In the genomic region with DNA sequence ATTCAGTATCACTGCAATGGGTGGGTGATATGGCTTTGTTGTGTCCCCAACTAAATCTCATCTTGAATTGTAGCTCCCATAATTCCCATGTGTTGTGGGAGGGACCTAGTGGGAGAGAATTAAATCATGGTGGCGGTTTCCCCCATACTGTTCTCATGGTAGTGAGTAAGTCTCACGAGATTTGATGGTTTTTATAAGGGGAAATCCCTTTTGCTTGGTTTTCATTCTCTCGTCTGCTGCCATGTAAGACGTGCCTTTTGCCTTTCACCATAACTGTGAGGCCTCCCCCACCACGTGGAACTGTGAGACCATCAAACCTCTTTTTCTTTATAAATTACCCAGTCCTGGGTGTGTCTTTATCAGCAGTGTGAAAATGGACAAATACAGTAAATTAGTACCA, we compare ENCODE assay signal across 19 cellular contexts. TPM values are rescaled to one million over a fixed set of nuclear protein-coding genes. Genes with fewer than 3 reads are reported as not detected.
A peak's percentile ranks its signal among the peaks of the same experiment; 100 is the strongest.
DNase-seq lines count a peak whose midpoint lies in the region; ATAC-seq lines count a peak whose summit lies in the region.
"Had no signal": no experiment of that assay in that cellular context is flagged by ENCODE, and none has a peak within 500 bp of the region (broad histone marks: within the 10 kb centered on the region; RNA-seq: fewer than 3 reads in every experiment).

No MANE protein-coding gene starts in this region.

- H3K36me3 ChIP-seq in HAP-1 (replicated peaks): peaks cover 25% of the 10 kb centered on the region
- H3K36me3 ChIP-seq: neural progenitor cell, stomach had no signal

- H3K4me1 Mint-ChIP-seq in activated CD4-positive, alpha-beta T cell treated with anti-CD3 and anti-CD28 coated beads for 36 hours: peaks cover 31% of the 10 kb centered on the region
- peaks cover 53% of the 10 kb centered on the region for H3K4me1 Mint-ChIP-seq in activated naive CD8-positive, alpha-beta T cell treated with anti-CD3 and anti-CD28 coated beads, Interleukin-2, amount 50 U/mL, for 24 hours
- H3K4me1 Mint-ChIP-seq: neural progenitor cell had no signal

- intact Hi-C loops in activated CD4-positive, alpha-beta T cell treated with anti-CD3 and anti-CD28 coated beads for 36 hours (cut with DNase I, micrococcal nuclease): no loop called here

- POLR2A ChIA-PET in activated CD4-positive, alpha-beta T cell treated with anti-CD3 and anti-CD28 coated beads for 36 hours (lab: Charles Lee): interaction anchor here (0.6 to 3.1 kb wide), 3 partner anchors 11 to 210 kb away, joined by 3 to 24 read pairs (median 7); partner anchors contain the start of gene NANS

- peaks cover 37% of the 10 kb centered on the region for H3K36me3 Mint-ChIP-seq in activated CD4-positive, alpha-beta T cell treated with anti-CD3 and anti-CD28 coated beads for 36 hours (ENCODE audit: low read depth)
- H3K36me3 Mint-ChIP-seq in activated naive CD8-positive, alpha-beta T cell treated with anti-CD3 and anti-CD28 coated beads, Interleukin-2, amount 50 U/mL, for 24 hours (ENCODE audit: low read depth): peaks cover 45% of the 10 kb centered on the region
- H3K36me3 Mint-ChIP-seq: neural progenitor cell had no signal

- no peaks in the 10 kb centered on the region for H3K9me3 ChIP-seq in HAP-1
- H3K9me3 ChIP-seq: A549, stomach had no signal

- in situ Hi-C loops in HAP-1 (cut with MboI; ENCODE audit: low sequenced_read_pairs): no loop called here

- peaks cover 16% of the 10 kb centered on the region for H3K4me1 ChIP-seq in HAP-1
- H3K4me1 ChIP-seq: A549, neural progenitor cell had no signal

- peak overlapping the region; percentile 50 for H3K4me3 ChIP-seq in HAP-1
- H3K4me3 ChIP-seq: A549, hepatocyte, neural progenitor cell, stomach had no signal

- peak overlapping the region; percentile 84 for H3K4me3 Mint-ChIP-seq in activated CD4-positive, alpha-beta T cell treated with anti-CD3 and anti-CD28 coated beads for 36 hours
- peak overlapping the region; percentile 92 for H3K4me3 Mint-ChIP-seq in activated naive CD8-positive, alpha-beta T cell treated with anti-CD3 and anti-CD28 coated beads, Interleukin-2, amount 50 U/mL, for 24 hours
- H3K4me3 Mint-ChIP-seq: neural progenitor cell had no signal

- no peak for DNase-seq in activated CD4-positive, alpha-beta T cell treated with anti-CD3 and anti-CD28 coated beads for 36 hours
- no peak for DNase-seq in activated CD4-positive, alpha-beta T cell treated with anti-CD3 and anti-CD28 coated beads for 4 hours
- DNase-seq in HAP-1 (ENCODE audit: low spot score in 2 of 2) (peak in 1 of 2 experiments; percentile 44), OCI-M1 (lab: John Stamatoyannopoulos, UW) (peak; percentile 35), ecto neural progenitor cell (ENCODE audit: low spot score) (no peak), AG08396 (ENCODE audit: low spot score) (no peak)
- DNase-seq in activated naive CD8-positive, alpha-beta T cell treated with anti-CD3 and anti-CD28 coated beads, Interleukin-2, amount 50 U/mL, for 24 hours: no peak
- DNase-seq: kidney; mesenchymal stem cell; NCI-H1930; NCI-H510A treated with DMSO at 0.1 percent for 48 hours; stimulated activated CD4-positive, alpha-beta T cell treated with anti-CD3 and anti-CD28 coated beads, Interleukin-12 subunit alpha, Interleukin-12 subunit beta, amount 100 ng/mL, for 4 hours; stomach had no signal

- ATAC-seq in activated CD4-positive, alpha-beta T cell treated with anti-CD3 and anti-CD28 coated beads for 36 hours: peak; percentile 21
- ATAC-seq in activated naive CD8-positive, alpha-beta T cell treated with anti-CD3 and anti-CD28 coated beads, Interleukin-2, amount 50 U/mL, for 24 hours: peak; percentile 34
- ATAC-seq in HG02852 (IDR thresholded peaks at IDR 0.05; ENCODE audit: unreplicated experiment): no peak
- ATAC-seq: A549; activated CD4-positive, CD25-positive, alpha-beta regulatory T cell treated with anti-CD3 and anti-CD28 coated beads, Interleukin-2, amount 50 U/mL, for 24 hours; Panc1 had no signal

- H3K27ac Mint-ChIP-seq in activated CD4-positive, alpha-beta T cell treated with anti-CD3 and anti-CD28 coated beads for 36 hours: peak overlapping the region; percentile 55
- H3K27ac Mint-ChIP-seq in activated naive CD8-positive, alpha-beta T cell treated with anti-CD3 and anti-CD28 coated beads, Interleukin-2, amount 50 U/mL, for 24 hours: peak overlapping the region; percentile 46
- H3K27ac Mint-ChIP-seq: neural progenitor cell had no signal

- H3K9me3 Mint-ChIP-seq in activated CD4-positive, alpha-beta T cell treated with anti-CD3 and anti-CD28 coated beads for 36 hours (ENCODE audit: low read depth): peaks cover 3% of the 10 kb centered on the region
- H3K9me3 Mint-ChIP-seq in activated naive CD8-positive, alpha-beta T cell treated with anti-CD3 and anti-CD28 coated beads, Interleukin-2, amount 50 U/mL, for 24 hours: peaks cover 11% of the 10 kb centered on the region
- H3K9me3 Mint-ChIP-seq: neural progenitor cell had no signal

- CTCF ChIA-PET in activated CD4-positive, alpha-beta T cell treated with anti-CD3 and anti-CD28 coated beads for 36 hours (lab: Charles Lee): interaction anchor here (0.7 to 4.2 kb wide), 4 partner anchors 9 to 208 kb away, joined by 3 to 16 read pairs (median 7); partner anchors contain the start of genes NANS and TRMO

- no peaks in the 10 kb centered on the region for H3K27me3 ChIP-seq in HAP-1 (ENCODE audit: low read depth)
- H3K27me3 ChIP-seq: hepatocyte, neural progenitor cell, stomach had no signal

- H3K27me3 Mint-ChIP-seq in activated CD4-positive, alpha-beta T cell treated with anti-CD3 and anti-CD28 coated beads for 36 hours: no peaks in the 10 kb centered on the region
- H3K27me3 Mint-ChIP-seq in activated naive CD8-positive, alpha-beta T cell treated with anti-CD3 and anti-CD28 coated beads, Interleukin-2, amount 50 U/mL, for 24 hours: no peaks in the 10 kb centered on the region

RNA-seq across cellular contexts. Expression of gene NANS, which starts 9.5 kb away (rescaled TPM):
- total RNA-seq in activated CD4-positive, alpha-beta T cell treated with anti-CD3 and anti-CD28 coated beads for 36 hours: 10 to 100 TPM; 45.9 to 47.7 TPM
